Comparison of ENCODE assay signal across 19 cellular contexts in the genomic region with DNA sequence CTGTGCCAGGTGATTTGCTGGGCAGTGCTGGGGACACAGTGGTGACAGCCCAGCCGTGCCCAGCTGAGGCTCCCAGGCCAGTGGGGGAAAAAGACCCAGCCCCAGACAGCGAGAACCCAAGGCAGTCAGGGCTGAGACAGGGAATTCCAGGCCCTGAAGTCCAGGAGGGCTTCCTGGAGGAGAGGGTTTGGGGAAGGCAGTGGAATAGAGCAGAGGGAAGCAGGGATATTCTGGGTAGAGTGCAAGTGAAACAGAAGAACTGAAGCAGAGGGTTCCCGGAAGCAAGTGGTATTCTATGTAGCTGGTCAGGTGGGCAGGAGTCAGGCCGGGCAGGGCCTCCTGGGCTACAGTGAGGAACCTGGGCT. TPM values are rescaled to one million over a fixed set of nuclear protein-coding genes. Genes with fewer than 3 reads are reported as not detected.
"Had no signal": no experiment of that assay in that cellular context is flagged by ENCODE, and none has a peak within 500 bp of the region (broad histone marks: within the 10 kb centered on the region; RNA-seq: fewer than 3 reads in every experiment).

No MANE protein-coding gene starts in this region.

- H3K9me3 ChIP-seq: gastroesophageal sphincter, testis had no signal

- H3K27me3 ChIP-seq: testis had no signal

- H3K27ac Mint-ChIP-seq: activated B cell treated with CpG ODN at 0.5 μM for 24 hours; activated CD4-positive, alpha-beta T cell treated with anti-CD3 and anti-CD28 coated beads, Interleukin-2, amount 10 ng/mL, durations not matched to agents 7 days and 5 days; activated naive CD4-positive, alpha-beta T cell treated with anti-CD3 and anti-CD28 coated beads, Interleukin-2, amount 50 U/mL, for 24 hours; activated T-helper 2 cell treated with anti-CD3 and anti-CD28 coated beads, Interferon-gamma antibody, Interleukin-2, Interleukin-4, amounts not matched to agents 10 μg/mL and 5 μg/mL and 100 μg/mL, durations not matched to agents 14 hours and 24 hours and 36 hours; effector memory CD8-positive, alpha-beta T cell; stimulated activated naive CD8-positive, alpha-beta T cell treated with anti-CD3 and anti-CD28 coated beads, Interleukin-15, Interleukin-2, amounts not matched to agents 100 ng/mL and 50 ng/mL, for 24 hours had no signal

- ATAC-seq: effector memory CD8-positive, alpha-beta T cell; gastroesophageal sphincter; left ventricle myocardium superior had no signal

- H3K4me3 ChIP-seq: gastroesophageal sphincter, testis had no signal

- H3K9me3 Mint-ChIP-seq: activated B cell treated with CpG ODN at 0.5 μM for 24 hours; activated CD4-positive, alpha-beta T cell treated with anti-CD3 and anti-CD28 coated beads, Interleukin-2, amount 10 ng/mL, durations not matched to agents 7 days and 5 days; activated naive CD4-positive, alpha-beta T cell treated with anti-CD3 and anti-CD28 coated beads, Interleukin-2, amount 50 U/mL, for 24 hours; activated T-helper 2 cell treated with anti-CD3 and anti-CD28 coated beads, Interferon-gamma antibody, Interleukin-2, Interleukin-4, amounts not matched to agents 10 μg/mL and 5 μg/mL and 100 μg/mL, durations not matched to agents 14 hours and 24 hours and 36 hours; central memory CD8-positive, alpha-beta T cell; effector memory CD8-positive, alpha-beta T cell; stimulated activated naive CD8-positive, alpha-beta T cell treated with anti-CD3 and anti-CD28 coated beads, Interleukin-15, Interleukin-2, amounts not matched to agents 100 ng/mL and 50 ng/mL, for 24 hours had no signal

- H3K36me3 Mint-ChIP-seq: activated naive CD4-positive, alpha-beta T cell treated with anti-CD3 and anti-CD28 coated beads, Interleukin-2, amount 50 U/mL, for 24 hours had no signal

- H3K36me3 ChIP-seq: gastroesophageal sphincter had no signal

- H3K27me3 Mint-ChIP-seq: activated naive CD4-positive, alpha-beta T cell treated with anti-CD3 and anti-CD28 coated beads, Interleukin-2, amount 50 U/mL, for 24 hours had no signal

- H3K4me1 ChIP-seq: testis had no signal

- H3K27ac ChIP-seq: epithelial cell of prostate, gastroesophageal sphincter, testis had no signal

- DNase-seq: activated B cell treated with CpG ODN at 0.5 μM for 24 hours; activated CD4-positive, alpha-beta T cell treated with anti-CD3 and anti-CD28 coated beads, Interleukin-2, amount 10 ng/mL, durations not matched to agents 7 days and 5 days; activated T-cell treated with anti-CD3 and anti-CD28 coated beads for 4 hours; effector memory CD8-positive, alpha-beta T cell; left ventricle myocardium superior; nucleus accumbens; stimulated activated CD4-positive, alpha-beta T cell treated with anti-CD3 and anti-CD28 coated beads, Interleukin-12 subunit alpha, Interleukin-12 subunit beta, amount 100 ng/mL, for 4 hours; SW 1271; T-helper 9 cell; testis had no signal

- H3K4me3 Mint-ChIP-seq: activated B cell treated with CpG ODN at 0.5 μM for 24 hours; activated CD4-positive, alpha-beta T cell treated with anti-CD3 and anti-CD28 coated beads, Interleukin-2, amount 10 ng/mL, durations not matched to agents 7 days and 5 days; activated naive CD4-positive, alpha-beta T cell treated with anti-CD3 and anti-CD28 coated beads, Interleukin-2, amount 50 U/mL, for 24 hours; central memory CD8-positive, alpha-beta T cell; effector memory CD8-positive, alpha-beta T cell; stimulated activated naive CD8-positive, alpha-beta T cell treated with anti-CD3 and anti-CD28 coated beads, Interleukin-15, Interleukin-2, amounts not matched to agents 100 ng/mL and 50 ng/mL, for 24 hours had no signal

RNA-seq across cellular contexts. Expression of gene CEACAM16, which starts 1.3 kb away (rescaled TPM):
- total RNA-seq: activated B cell treated with CpG ODN at 0.5 μM for 24 hours; activated CD4-positive, alpha-beta T cell treated with anti-CD3 and anti-CD28 coated beads, Interleukin-2, amount 10 ng/mL, durations not matched to agents 7 days and 5 days; activated CD8-positive, alpha-beta memory T cell treated with anti-CD3 and anti-CD28 coated beads for 36 hours; activated T-helper 2 cell treated with anti-CD3 and anti-CD28 coated beads, Interferon-gamma antibody, Interleukin-2, Interleukin-4, amounts not matched to agents 10 μg/mL and 5 μg/mL and 100 μg/mL, durations not matched to agents 14 hours and 24 hours and 36 hours; gastroesophageal sphincter; kidney epithelial cell; left ventricle myocardium superior; mesenteric fat pad had no signal

RNA-seq across cellular contexts. Expression of gene CEACAM19, which starts 26.4 kb away (rescaled TPM):
- total RNA-seq: activated B cell treated with CpG ODN at 0.5 μM for 24 hours had no signal

RNA-seq across cellular contexts. Expression of gene PVR, which starts 53.9 kb away (rescaled TPM):
- total RNA-seq: activated B cell treated with CpG ODN at 0.5 μM for 24 hours had no signal
